Comparison of ENCODE assay signal across 1 cellular context in genomic region chr10:133309111-133309719, GRCh38.
TF ChIP-seq lines count a peak whose summit lies in the region.

No MANE protein-coding gene starts in this region.

TF ChIP-seq in IMR-90, 13 proteins besides CTCF, POLR2A, EP300 and RAD21 (continued from another document):
- no peak for TF ChIP-seq USF2 (IDR thresholded peaks at IDR 0.05; ENCODE audit: low read depth, low read length)
